ENCODE assay signal across 1 cellular context in genomic region chr5:157278319-157279037, GRCh38.
TF ChIP-seq lines count a peak whose summit lies in the region.

No MANE protein-coding gene starts in this region.

TF ChIP-seq in K562, 482 proteins besides CTCF, POLR2A, EP300 and RAD21 (continued from another document and continues in another):
- TF ChIP-seq E4F1 (CRISPR knock-in tag; IDR thresholded peaks at IDR 0.05; ENCODE audit: borderline replicate concordance) (peak; percentile 87), FOXK2 (conservative IDR thresholded peaks at IDR 0.05 in 1 of 2, IDR thresholded peaks at IDR 0.05 in 1 of 2; ENCODE audit: low read depth in 2 of 2) (no peak), TCF15 (CRISPR knock-in tag; IDR thresholded peaks at IDR 0.05) (peak; percentile 93), ZFP30 (CRISPR knock-in tag; IDR thresholded peaks at IDR 0.05; ENCODE audit: borderline replicate concordance) (no peak), HMG20A (CRISPR knock-in tag; conservative IDR thresholded peaks at IDR 0.05) (peak; percentile 88), E2F4 (CRISPR knock-in tag; IDR thresholded peaks at IDR 0.05; ENCODE audit: low read depth) (no peak), CLOCK (CRISPR knock-in tag; IDR thresholded peaks at IDR 0.05; ENCODE audit: borderline replicate concordance) (0 out of 2 replicates have a peak, but pooled peaks have one; percentile 77), THAP12 (CRISPR knock-in tag; IDR thresholded peaks at IDR 0.05) (no peak), ETS1 (conservative IDR thresholded peaks at IDR 0.05; ENCODE audit: control insufficient read depth, low read depth, low read length) (no peak), HCFC1 (IDR thresholded peaks at IDR 0.05; ENCODE audit: low read depth, low read length) (no peak), WHSC1 (IDR thresholded peaks at IDR 0.05; ENCODE audit: low read length) (no peak), NFIC (IDR thresholded peaks at IDR 0.05) (no peak), STAT5B (CRISPR knock-in tag; IDR thresholded peaks at IDR 0.05) (peak; percentile 81), ZNF707 (CRISPR knock-in tag; conservative IDR thresholded peaks at IDR 0.05) (peak; percentile 62; the same call in 1 of the 2 replicates), CEBPG (CRISPR knock-in tag; IDR thresholded peaks at IDR 0.05) (no peak), CEBPG (tag; conservative IDR thresholded peaks at IDR 0.05 in 1 of 2, IDR thresholded peaks at IDR 0.05 in 1 of 2) (no peak), SRSF9 (IDR thresholded peaks at IDR 0.05; ENCODE audit: borderline replicate concordance, low read depth, low read length) (no peak), ZNF253 (CRISPR knock-in tag; conservative IDR thresholded peaks at IDR 0.05) (no peak), ZNF668 (CRISPR knock-in tag; IDR thresholded peaks at IDR 0.05) (peak; percentile 97), ELK3 (CRISPR knock-in tag; IDR thresholded peaks at IDR 0.05) (peak; percentile 84; the same call in 1 of the 2 replicates), ZNF24 (IDR thresholded peaks at IDR 0.05) (no peak), PHF8 (IDR thresholded peaks at IDR 0.05; ENCODE audit: borderline replicate concordance, low read length) (no peak), TBP (optimal IDR thresholded peaks at IDR 0.05; ENCODE audit: low read depth, low read length) (no peak), LCOR (CRISPR knock-in tag; IDR thresholded peaks at IDR 0.05) (no peak), ZNF717 (CRISPR knock-in tag; IDR thresholded peaks at IDR 0.05) (no peak), ETS2 (tag; IDR thresholded peaks at IDR 0.05; ENCODE audit: borderline replicate concordance, poor library complexity, severe bottlenecking) (no peak), GTF2F1 (IDR thresholded peaks at IDR 0.05; ENCODE audit: low read depth, low read length) (no peak), RHOXF2B (CRISPR knock-in tag; conservative IDR thresholded peaks at IDR 0.05) (peak; percentile 95), UBTF (IDR thresholded peaks at IDR 0.05; ENCODE audit: borderline replicate concordance in 1 of 2, low read depth in 2 of 2, low read length in 2 of 2) (no peak), NEUROD1 (IDR thresholded peaks at IDR 0.05; ENCODE audit: borderline replicate concordance, low read depth, low read length, partially characterized antibody) (no peak), COPS2 (conservative IDR thresholded peaks at IDR 0.05) (no peak), DMBX1 (CRISPR knock-in tag; IDR thresholded peaks at IDR 0.05; ENCODE audit: borderline replicate concordance) (peak; percentile 96), NCOA4 (IDR thresholded peaks at IDR 0.05; ENCODE audit: partially characterized antibody) (no peak), ZBTB33 (CRISPR knock-in tag; IDR thresholded peaks at IDR 0.05) (no peak), NFE2 (IDR thresholded peaks at IDR 0.05; ENCODE audit: low read depth) (no peak), GTF2B (IDR thresholded peaks at IDR 0.05; ENCODE audit: extremely low read depth, insufficient read length) (no peak), MAFK (IDR thresholded peaks at IDR 0.05; ENCODE audit: low read length) (peak; percentile 63), CTCFL (IDR thresholded peaks at IDR 0.05; ENCODE audit: borderline replicate concordance, insufficient read depth, low read depth, low read length, poor library complexity, severe bottlenecking) (no peak), ARHGAP35 (IDR thresholded peaks at IDR 0.05; ENCODE audit: partially characterized antibody) (no peak), ZNF121 (CRISPR knock-in tag; conservative IDR thresholded peaks at IDR 0.05) (no peak), TFAM (CRISPR knock-in tag; conservative IDR thresholded peaks at IDR 0.05) (no peak), ATF1 (CRISPR knock-in tag; IDR thresholded peaks at IDR 0.05) (no peak), ATF1 (tag; IDR thresholded peaks at IDR 0.05) (peak; percentile 26; the same call in 1 of the 2 replicates), PURB (CRISPR knock-in tag; IDR thresholded peaks at IDR 0.05; ENCODE audit: low read depth) (no peak)
